In the genomic region with DNA sequence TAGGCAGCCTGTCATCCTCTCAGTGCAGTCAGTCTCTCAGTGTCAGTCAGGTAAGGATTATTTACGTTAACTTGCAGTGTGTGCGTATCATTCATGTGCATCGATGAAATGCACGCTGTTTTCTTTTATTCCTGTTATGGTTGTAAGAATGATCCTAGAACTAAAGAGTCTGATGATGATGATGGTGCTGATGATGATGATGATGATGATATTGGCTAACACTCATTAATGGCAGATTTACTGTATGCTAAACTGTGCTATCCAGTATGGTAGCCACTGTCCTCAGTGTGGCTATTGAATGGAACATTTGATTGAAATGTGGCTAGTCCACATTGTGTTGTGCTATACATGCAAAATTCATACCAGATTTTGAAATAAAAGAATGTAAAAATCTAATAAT, we compare ENCODE assay signal across 27 cellular contexts.
"Had no signal": no experiment of that assay in that cellular context is flagged by ENCODE, and none has a peak within 500 bp of the region (broad histone marks: within the 10 kb centered on the region; RNA-seq: fewer than 3 reads in every experiment).

No MANE protein-coding gene starts in this region.

- ATAC-seq: stimulated activated effector memory CD8-positive, alpha-beta T cell treated with anti-CD3 and anti-CD28 coated beads, Interleukin-12 subunit alpha, Interleukin-12 subunit beta, amount 100 ng/mL, for 72 hours; stimulated activated memory B cell treated with anti-CD40 and anti-IgM and Interleukin-4, amounts not matched to agents 10 μg/mL and 1 μg/mL and 100 μg/mL, for 72 hours; stimulated activated naive B cell treated with anti-CD40 and anti-IgM and Interleukin-4, amounts not matched to agents 10 μg/mL and 1 μg/mL and 100 μg/mL, for 72 hours; stimulated activated naive CD8-positive, alpha-beta T cell treated with anti-CD3 and anti-CD28 coated beads, Interleukin-15, amount 100 ng/mL, for 72 hours; stimulated activated naive CD8-positive, alpha-beta T cell treated with anti-CD3 and anti-CD28 coated beads, Interleukin-15, Interleukin-2, amounts not matched to agents 100 U/mL and 50 U/mL, for 24 hours; upper lobe of right lung had no signal

- H3K4me1 ChIP-seq: stomach, suprapubic skin, testis, thyroid gland, tibial artery, tibial nerve, transverse colon, upper lobe of left lung, upper lobe of right lung, uterus, vagina had no signal

- H3K36me3 ChIP-seq: thyroid gland, tibial artery, transverse colon, upper lobe of right lung, uterus had no signal

- DNase-seq: stimulated activated CD4-positive, alpha-beta T cell treated with anti-CD3 and anti-CD28 coated beads, Interleukin-2, amount 100 ng/mL, for 48 hours; stimulated activated CD4-positive, alpha-beta T cell treated with anti-CD3 and anti-CD28 coated beads, Interleukin-4, amount 100 ng/mL, for 1 hour; stimulated activated CD4-positive, alpha-beta T cell treated with anti-CD3 and anti-CD28 coated beads, Interleukin-4, amount 100 ng/mL, for 24 hours; stimulated activated CD4-positive, alpha-beta T cell treated with anti-CD3 and anti-CD28 coated beads, Interleukin-4, amount 100 ng/mL, for 4 hours; stimulated activated CD8-positive, alpha-beta memory T cell treated with anti-CD3 and anti-CD28 coated beads, Interleukin-4, amount 100 ng/mL, for 48 hours; stimulated activated naive B cell treated with anti-CD40 and anti-IgM and Interleukin-4, amounts not matched to agents 10 μg/mL and 1 μg/mL and 100 μg/mL, for 72 hours; stimulated activated naive CD4-positive, alpha-beta T cell; stimulated activated naive CD4-positive, alpha-beta T cell treated with Interleukin-2 at 50 U/mL for 16 hours; stimulated activated naive CD8-positive, alpha-beta T cell treated with anti-CD3 and anti-CD28 coated beads, Interleukin-15, amount 100 ng/mL, for 72 hours; stimulated activated naive CD8-positive, alpha-beta T cell treated with anti-CD3 and anti-CD28 coated beads, Interleukin-15, Interleukin-2, amounts not matched to agents 100 U/mL and 50 U/mL, for 24 hours; stomach; substantia nigra; testis; thyroid gland; tibial artery; transverse colon; trophoblast cell; upper lobe of left lung; upper lobe of right lung; uterus had no signal

- H3K9me3 ChIP-seq: suprapubic skin, testis, thoracic aorta, thyroid gland, tibial artery, tibial nerve, transverse colon, upper lobe of right lung, uterus, vagina had no signal

- FAIRE-seq: urothelium cell line had no signal

- H3K27me3 ChIP-seq: stomach, suprapubic skin, testis, thyroid gland, tibial artery, tibial nerve, transverse colon, upper lobe of left lung, upper lobe of right lung, uterus, vagina had no signal

- H3K4me3 ChIP-seq: stomach, suprapubic skin, testis, thoracic aorta, thyroid gland, tibial artery, tibial nerve, transverse colon, upper lobe of left lung, upper lobe of right lung, uterus, vagina had no signal

- H3K27ac ChIP-seq: stomach, suprapubic skin, testis, thoracic aorta, thyroid gland, tibial artery, tibial nerve, transverse colon, upper lobe of left lung, upper lobe of right lung, uterus, vagina had no signal
